ENCODE assay signal across 12 cellular contexts in the genomic region with DNA sequence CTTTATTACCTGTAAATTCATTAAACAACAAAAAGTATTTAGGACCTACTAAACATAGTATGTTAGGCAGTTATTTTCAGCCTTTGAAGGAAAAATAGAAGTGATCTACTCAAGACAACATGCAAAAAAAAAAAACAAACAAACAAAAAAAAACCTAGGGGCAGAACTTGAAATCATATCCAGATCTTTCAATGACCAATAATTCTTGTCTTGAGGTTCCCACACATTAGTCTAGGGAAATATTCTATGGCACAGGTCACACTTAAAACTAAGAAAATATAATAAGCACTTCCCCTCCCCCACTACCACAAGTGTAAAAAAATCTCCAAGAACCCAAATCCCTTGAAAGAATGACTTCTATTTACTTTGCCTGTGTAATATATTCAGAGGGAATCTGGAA. TPM values are rescaled to one million over a fixed set of nuclear protein-coding genes. Genes with fewer than 3 reads are reported as not detected.
DNase-seq lines count a peak whose midpoint lies in the region; ATAC-seq and TF ChIP-seq lines count a peak whose summit lies in the region.
"Had no signal": no experiment of that assay in that cellular context is flagged by ENCODE, and none has a peak within 500 bp of the region (broad histone marks: within the 10 kb centered on the region; RNA-seq: fewer than 3 reads in every experiment).

No MANE protein-coding gene starts in this region.

- no peak for DNase-seq in heart right ventricle
- no peak for DNase-seq in Right ventricle myocardium superior
- no peak for DNase-seq in T-cell
- no peak for DNase-seq in hepatocyte (ENCODE audit: low spot score)
- DNase-seq in transverse colon: no peak
- DNase-seq in islet precursor cell: no peak
- DNase-seq in GM03348 (ENCODE audit: low spot score): no peak
- DNase-seq in stimulated activated naive B cell treated with anti-CD40 and anti-IgM and Interleukin-4, amounts not matched to agents 10 μg/mL and 1 μg/mL and 100 μg/mL, for 72 hours: no peak
- DNase-seq: effector memory CD4-positive, alpha-beta T cell; NCI-H69; SIG-M5 had no signal

- TF ChIP-seq POLR2A in transverse colon (IDR thresholded peaks at IDR 0.05): no peak

- H3K27ac ChIP-seq in heart right ventricle: peak overlapping the region in 8 of 10 donors; percentile 24 to 99 (median 98)
- no peak overlapping the region for H3K27ac ChIP-seq in hepatocyte
- H3K27ac ChIP-seq in transverse colon: peak overlapping the region; percentile 97 to 99 (median 98)

- H3K4me2 ChIP-seq in hepatocyte: peak overlapping the region; percentile 74

- CTCF ChIA-PET in T-cell (lab: Charles Lee): interaction anchor here in 1 of 2 donors (1.8 kb wide), 1 partner anchor 187 kb away, joined by 7 read pairs; no protein-coding TSS in a partner anchor

- H3K4me1 ChIP-seq in heart right ventricle (peaks cover 0 to 73% (median 49%) of the 10 kb centered on the region in 9 donors), hepatocyte (ENCODE audit: insufficient read depth) (peaks cover 11% of the 10 kb centered on the region), transverse colon (peaks cover 16 to 79% (median 44%) of the 10 kb centered on the region in 4 donors)

- no peaks in the 10 kb centered on the region for H3K9me3 Mint-ChIP-seq in T-cell
- no peaks in the 10 kb centered on the region for H3K9me3 Mint-ChIP-seq in stimulated activated naive B cell treated with anti-CD40 and anti-IgM and Interleukin-4, amounts not matched to agents 10 μg/mL and 1 μg/mL and 100 μg/mL, for 72 hours

- ATAC-seq in heart right ventricle (no peak), Right ventricle myocardium superior (ENCODE audit: poor library complexity) (no peak), T-cell (replicated peaks in 1 of 4) (no peak)
- ATAC-seq in stimulated activated naive B cell treated with anti-CD40 and anti-IgM and Interleukin-4, amounts not matched to agents 10 μg/mL and 1 μg/mL and 100 μg/mL, for 72 hours (replicated peaks): no peak

- TF ChIP-seq CTCF in heart right ventricle (IDR thresholded peaks at IDR 0.05) (no peak), hepatocyte (IDR thresholded peaks at IDR 0.05; ENCODE audit: poor library complexity) (no peak), transverse colon (IDR thresholded peaks at IDR 0.05) (no peak)

- H2AFZ ChIP-seq in hepatocyte: no peak overlapping the region

- H3K27me3 ChIP-seq in heart right ventricle: no peaks in the 10 kb centered on the region
- H3K27me3 ChIP-seq in hepatocyte: no peaks in the 10 kb centered on the region
- no peaks in the 10 kb centered on the region for H3K27me3 ChIP-seq in transverse colon

- intact Hi-C loops in heart right ventricle (cut with DNase I) (loop anchor here in 8 of 10 donors (5.0 to 10.0 kb wide), 9 partner anchors 72 to 187 kb away; no protein-coding TSS in a partner anchor), Right ventricle myocardium superior (cut with DNase I) (loop anchor here (10.0 kb wide), 2 partner anchors 84 to 86 kb away; no protein-coding TSS in a partner anchor), transverse colon (cut with DNase I; ENCODE audit: low total_unique reads) (no loop called here)

- H3K27ac Mint-ChIP-seq in T-cell: peak overlapping the region; percentile 34 to 74
- H3K27ac Mint-ChIP-seq in stimulated activated naive B cell treated with anti-CD40 and anti-IgM and Interleukin-4, amounts not matched to agents 10 μg/mL and 1 μg/mL and 100 μg/mL, for 72 hours: no peak overlapping the region

- no peak for TF ChIP-seq EP300 in transverse colon (IDR thresholded peaks at IDR 0.05; ENCODE audit: low read depth)

- peaks cover 22% of the 10 kb centered on the region for H3K36me3 Mint-ChIP-seq in T-cell
- peaks cover 14 to 19% of the 10 kb centered on the region in 2 donors for H3K36me3 Mint-ChIP-seq in stimulated activated naive B cell treated with anti-CD40 and anti-IgM and Interleukin-4, amounts not matched to agents 10 μg/mL and 1 μg/mL and 100 μg/mL, for 72 hours

- H3K4me3 ChIP-seq in heart right ventricle: peak overlapping the region in 5 of 10 donors; percentile 4 to 99 (median 94)
- peak overlapping the region; percentile 74 for H3K4me3 ChIP-seq in hepatocyte
- H3K4me3 ChIP-seq in transverse colon: peak overlapping the region in 1 of 4 donors; percentile 94
- H3K4me3 ChIP-seq: lung had no signal

- POLR2A ChIA-PET in T-cell (lab: Charles Lee): interaction anchor here in 1 of 2 donors (1.3 to 1.9 kb wide), 2 partner anchors 10 to 186 kb away, joined by 3 to 4 read pairs; no protein-coding TSS in a partner anchor

- H3K27me3 Mint-ChIP-seq in T-cell: no peaks in the 10 kb centered on the region
- H3K27me3 Mint-ChIP-seq in stimulated activated naive B cell treated with anti-CD40 and anti-IgM and Interleukin-4, amounts not matched to agents 10 μg/mL and 1 μg/mL and 100 μg/mL, for 72 hours: no peaks in the 10 kb centered on the region

- H3K36me3 ChIP-seq in heart right ventricle: no peaks in the 10 kb centered on the region
- no peaks in the 10 kb centered on the region for H3K36me3 ChIP-seq in hepatocyte (replicated peaks; ENCODE audit: insufficient read depth, low read depth)
- no peaks in the 10 kb centered on the region for H3K36me3 ChIP-seq in transverse colon

- peaks cover 56 to 65% (median 64%) of the 10 kb centered on the region in 3 donors for H3K4me1 Mint-ChIP-seq in T-cell
- H3K4me1 Mint-ChIP-seq in stimulated activated naive B cell treated with anti-CD40 and anti-IgM and Interleukin-4, amounts not matched to agents 10 μg/mL and 1 μg/mL and 100 μg/mL, for 72 hours: peaks cover 31 to 55% of the 10 kb centered on the region in 2 donors

- peaks cover 31% of the 10 kb centered on the region for H4K20me1 ChIP-seq in hepatocyte (ENCODE audit: insufficient read depth, poor library complexity, severe bottlenecking)

- H3K79me2 ChIP-seq in hepatocyte: peaks cover 80% of the 10 kb centered on the region

- in situ Hi-C loops in transverse colon (cut with MboI; ENCODE audit: low pct_ligation_motif_present in 1 of 4, low pct_unique_long_range_greater_than_20kb in 1 of 4, low sequenced_read_pairs in 3 of 4): no loop called here

- peak overlapping the region in 2 of 3 donors; percentile 35 to 44 for H3K4me3 Mint-ChIP-seq in T-cell
- H3K4me3 Mint-ChIP-seq in stimulated activated naive B cell treated with anti-CD40 and anti-IgM and Interleukin-4, amounts not matched to agents 10 μg/mL and 1 μg/mL and 100 μg/mL, for 72 hours: no peak overlapping the region

- H3K9me2 ChIP-seq in hepatocyte (replicated peaks; ENCODE audit: insufficient read depth): no peaks in the 10 kb centered on the region

- no peaks in the 10 kb centered on the region for H3K9me3 ChIP-seq in heart right ventricle
- H3K9me3 ChIP-seq in hepatocyte (ENCODE audit: low read depth): no peaks in the 10 kb centered on the region
- no peaks in the 10 kb centered on the region for H3K9me3 ChIP-seq in transverse colon

RNA-seq across cellular contexts. Expression of gene PELI1, which starts 3.6 kb away (rescaled TPM):
- total RNA-seq in heart right ventricle: 10 to 100 TPM in 3 of 10 donors, 1 to 10 TPM in 7; 6.3 to 15.6 (median 8.6) TPM
- polyA plus RNA-seq in heart right ventricle: 1 to 10 TPM; 6.0 to 9.1 TPM
- 9.1 TPM for total RNA-seq in Right ventricle myocardium superior
- total RNA-seq in T-cell: 100 to 1,000 TPM in 2 of 5 donors, 10 to 100 TPM in 3; 41.9 to 195 (median 50.4) TPM
- 60.0 and 62.9 TPM in 2 replicates for total RNA-seq in hepatocyte
- 30.5 and 32.6 TPM in 2 replicates for polyA plus RNA-seq in hepatocyte
- total RNA-seq in transverse colon: 100 to 1,000 TPM in 1 of 4 donors, 10 to 100 TPM in 3; 20.6 to 818 (median 41.3) TPM

Comparison
In these comparisons a context has a peak if more than half of its experiments do, and no peak if none do; other contexts are left out.
1. H3K4me3 Mint-ChIP-seq: peak in T-cell (2 of 3); none in stimulated activated naive B cell treated with anti-CD40 and anti-IgM and Interleukin-4, amounts not matched to agents 10 μg/mL and 1 μg/mL and 100 μg/mL, for 72 hours (0 of 2).